Comparison of ENCODE assay signal across 23 cellular contexts in the genomic region with DNA sequence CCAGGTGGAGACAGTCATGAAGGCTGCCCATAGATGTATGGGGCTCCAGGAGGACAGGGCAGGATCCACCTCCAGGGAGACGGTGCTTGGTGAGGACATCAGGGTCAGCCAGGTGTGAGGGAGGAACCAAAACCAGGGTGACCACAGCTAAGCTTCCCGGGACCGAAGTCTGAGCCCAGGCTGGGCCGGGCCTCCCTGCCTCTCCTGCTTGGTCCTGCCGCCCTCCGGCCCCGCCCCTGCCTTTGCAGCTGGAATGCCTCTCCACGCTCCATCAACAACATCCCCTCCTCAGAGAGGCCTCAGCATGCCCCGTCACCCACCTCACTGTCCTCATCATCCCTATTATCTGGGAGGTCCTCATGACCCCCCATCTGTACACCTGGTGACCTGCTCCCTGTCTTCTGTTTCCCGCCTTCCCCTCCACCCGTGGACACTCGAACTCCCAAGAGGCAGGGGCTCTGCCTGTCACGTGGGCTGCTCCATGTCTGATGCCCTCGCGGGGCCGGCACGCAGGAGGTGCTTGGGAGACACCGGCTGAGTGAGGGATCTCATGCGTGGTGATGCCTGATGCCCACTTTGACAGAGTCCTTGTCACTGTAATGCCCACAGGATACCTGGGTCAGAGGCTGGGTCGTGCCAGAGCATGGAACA.
"Had no signal": no experiment of that assay in that cellular context is flagged by ENCODE, and none has a peak within 500 bp of the region (broad histone marks: within the 10 kb centered on the region; RNA-seq: fewer than 3 reads in every experiment).

No MANE protein-coding gene starts in this region.

- H3K27me3 Mint-ChIP-seq: activated T-helper 17 cell treated with anti-CD3 and anti-CD28 coated beads, Interleukin-2, amount 50 U/mL, for 72 hours had no signal

- ATAC-seq: activated CD8-positive, alpha-beta memory T cell treated with anti-CD3 and anti-CD28 coated beads, Interleukin-2, amount 10 ng/mL, durations not matched to agents 7 days and 5 days; activated T-helper 17 cell treated with anti-CD3 and anti-CD28 coated beads, Interleukin-2, amount 50 U/mL, for 72 hours; body of pancreas; gastroesophageal sphincter; heart left ventricle; naive thymus-derived CD4-positive, alpha-beta T cell had no signal

- DNase-seq: activated B cell treated with CpG ODN at 0.5 μM for 24 hours; activated CD4-positive, alpha-beta memory T cell treated with anti-CD3 and anti-CD28 coated beads, Interleukin-2, amount 10 ng/mL, durations not matched to agents 7 days and 5 days; activated CD4-positive, alpha-beta T cell treated with anti-CD3 and anti-CD28 coated beads for 48 hours; activated CD8-positive, alpha-beta memory T cell treated with anti-CD3 and anti-CD28 coated beads, Interleukin-2, amount 10 ng/mL, durations not matched to agents 7 days and 5 days; activated naive CD4-positive, alpha-beta T cell treated with anti-CD3 and anti-CD28 coated beads for 36 hours; activated T-cell treated with anti-CD3 and anti-CD28 coated beads, Interleukin-2, amount 50 U/mL, for 1 hour; body of pancreas; caudate nucleus; colonic mucosa; kidney glomerular epithelial cell; mesenchymal stem cell; naive thymus-derived CD4-positive, alpha-beta T cell; stimulated activated CD4-positive, alpha-beta T cell treated with anti-CD3 and anti-CD28 coated beads, Interleukin-12 subunit alpha, Interleukin-12 subunit beta, amount 100 ng/mL, for 4 hours; stimulated activated CD4-positive, alpha-beta T cell treated with anti-CD3 and anti-CD28 coated beads, Interleukin-1b, Interleukin-23, amount 100 ng/mL, for 48 hours; stimulated activated CD8-positive, alpha-beta memory T cell treated with anti-CD3 and anti-CD28 coated beads, Interleukin-4, amount 100 ng/mL, for 48 hours; stimulated activated naive CD4-positive, alpha-beta T cell; thyroid gland had no signal

- H3K27ac Mint-ChIP-seq: activated B cell treated with CpG ODN at 0.5 μM for 24 hours; activated CD4-positive, alpha-beta memory T cell treated with anti-CD3 and anti-CD28 coated beads, Interleukin-2, amount 10 ng/mL, durations not matched to agents 7 days and 5 days; activated CD8-positive, alpha-beta memory T cell treated with anti-CD3 and anti-CD28 coated beads, Interleukin-2, amount 10 ng/mL, durations not matched to agents 7 days and 5 days; activated naive CD4-positive, alpha-beta T cell treated with anti-CD3 and anti-CD28 coated beads for 36 hours; activated T-helper 17 cell treated with anti-CD3 and anti-CD28 coated beads, Interleukin-2, amount 50 U/mL, for 72 hours; T-helper 2 cell treated with Interferon-gamma antibody and Interleukin-4, amounts not matched to agents 5 μg/mL and 100 μg/mL, for 36 hours had no signal

- H3K4me1 Mint-ChIP-seq: activated B cell treated with CpG ODN at 0.5 μM for 24 hours; activated CD4-positive, alpha-beta memory T cell treated with anti-CD3 and anti-CD28 coated beads, Interleukin-2, amount 10 ng/mL, durations not matched to agents 7 days and 5 days; activated CD8-positive, alpha-beta memory T cell treated with anti-CD3 and anti-CD28 coated beads, Interleukin-2, amount 10 ng/mL, durations not matched to agents 7 days and 5 days; activated T-helper 17 cell treated with anti-CD3 and anti-CD28 coated beads, Interleukin-2, amount 50 U/mL, for 72 hours had no signal

- H3K36me3 Mint-ChIP-seq: activated CD8-positive, alpha-beta memory T cell treated with anti-CD3 and anti-CD28 coated beads, Interleukin-2, amount 10 ng/mL, durations not matched to agents 7 days and 5 days; naive thymus-derived CD4-positive, alpha-beta T cell had no signal

- H3K36me3 ChIP-seq: colonic mucosa, gastroesophageal sphincter, heart left ventricle, thyroid gland, vagina had no signal

- H3K9me3 Mint-ChIP-seq: activated B cell treated with CpG ODN at 0.5 μM for 24 hours; activated CD4-positive, alpha-beta memory T cell treated with anti-CD3 and anti-CD28 coated beads, Interleukin-2, amount 10 ng/mL, durations not matched to agents 7 days and 5 days; activated naive CD4-positive, alpha-beta T cell treated with anti-CD3 and anti-CD28 coated beads for 36 hours; activated T-helper 17 cell treated with anti-CD3 and anti-CD28 coated beads, Interleukin-2, amount 50 U/mL, for 72 hours; T-helper 2 cell treated with Interferon-gamma antibody and Interleukin-4, amounts not matched to agents 5 μg/mL and 100 μg/mL, for 36 hours had no signal

- H3K4me3 Mint-ChIP-seq: activated B cell treated with CpG ODN at 0.5 μM for 24 hours; activated CD4-positive, alpha-beta memory T cell treated with anti-CD3 and anti-CD28 coated beads, Interleukin-2, amount 10 ng/mL, durations not matched to agents 7 days and 5 days; activated CD8-positive, alpha-beta memory T cell treated with anti-CD3 and anti-CD28 coated beads, Interleukin-2, amount 10 ng/mL, durations not matched to agents 7 days and 5 days; activated naive CD4-positive, alpha-beta T cell treated with anti-CD3 and anti-CD28 coated beads for 36 hours; activated T-helper 17 cell treated with anti-CD3 and anti-CD28 coated beads, Interleukin-2, amount 50 U/mL, for 72 hours; naive thymus-derived CD4-positive, alpha-beta T cell; T-helper 2 cell treated with Interferon-gamma antibody and Interleukin-4, amounts not matched to agents 5 μg/mL and 100 μg/mL, for 36 hours had no signal

- H3K27me3 ChIP-seq: body of pancreas, colonic mucosa, heart left ventricle, thyroid gland, vagina had no signal

- H3K9ac ChIP-seq: parathyroid adenoma had no signal

- H3K27ac ChIP-seq: body of pancreas, colonic mucosa, gastroesophageal sphincter, heart left ventricle, parathyroid adenoma, thyroid gland, vagina had no signal

- H2AFZ ChIP-seq: parathyroid adenoma had no signal

- H3K4me1 ChIP-seq: body of pancreas, colonic mucosa, gastroesophageal sphincter, parathyroid adenoma, thyroid gland, vagina had no signal

- H3K4me3 ChIP-seq: body of pancreas, colonic mucosa, gastroesophageal sphincter, heart left ventricle, thyroid gland, vagina had no signal

- H3K9me3 ChIP-seq: body of pancreas, colonic mucosa, gastroesophageal sphincter, heart left ventricle, thyroid gland, vagina had no signal
